ENCODE assay signal across 29 cellular contexts in the genomic region with DNA sequence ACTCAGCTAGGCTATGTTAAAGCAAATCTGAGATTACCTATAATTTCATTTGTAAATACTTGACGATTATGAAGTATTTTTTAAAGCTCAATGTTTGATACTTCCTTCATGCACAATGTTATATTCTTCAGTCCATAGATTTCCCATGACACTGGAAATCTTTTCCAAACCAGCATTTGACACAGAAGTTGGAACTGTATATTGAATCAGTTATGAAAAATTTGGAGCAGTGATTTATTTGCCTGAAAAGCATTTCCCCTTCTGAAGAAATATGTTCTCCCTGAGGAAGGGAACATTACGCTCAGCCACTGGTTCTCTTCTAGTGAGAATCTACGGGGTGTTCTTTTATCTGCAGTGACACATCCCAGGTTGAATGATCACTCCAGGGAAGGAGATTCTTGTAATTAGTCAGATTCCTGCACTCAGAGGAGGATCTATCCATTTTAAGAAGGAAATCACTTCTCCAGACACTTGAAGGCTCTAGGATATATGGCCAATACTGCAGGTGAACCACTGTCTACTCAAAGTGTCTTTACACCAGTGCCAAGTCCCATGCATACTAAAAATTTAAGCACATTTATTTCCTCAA.
"Had no signal": no experiment of that assay in that cellular context is flagged by ENCODE, and none has a peak within 500 bp of the region (broad histone marks: within the 10 kb centered on the region; RNA-seq: fewer than 3 reads in every experiment).

No MANE protein-coding gene starts in this region.

- H3K9ac ChIP-seq: SK-N-SH had no signal

- H3K4me3 ChIP-seq: body of pancreas, breast epithelium, MG63, Peyer's patch, SJSA1 had no signal

- H3K9me3 Mint-ChIP-seq: activated CD4-positive, alpha-beta memory T cell treated with anti-CD3 and anti-CD28 coated beads for 36 hours; activated naive CD4-positive, alpha-beta T cell treated with anti-CD3 and anti-CD28 coated beads, Interleukin-2, amount 10 ng/mL, durations not matched to agents 7 days and 5 days; activated naive CD8-positive, alpha-beta T cell treated with anti-CD3 and anti-CD28 coated beads, Interleukin-2, amount 10 ng/mL, durations not matched to agents 7 days and 5 days; activated T-cell treated with anti-CD3 and anti-CD28 coated beads, Interleukin-2, amount 50 U/mL, for 4 hours; T-helper 1 cell treated with Interleukin-12 subunit alpha and Interleukin-12 subunit beta and Interleukin-4 antibody, amounts not matched to agents 30 μg/mL and 1 μg/mL, for 36 hours; T-helper 2 cell treated with Interferon-gamma antibody and Interleukin-4, amounts not matched to agents 5 μg/mL and 100 μg/mL, for 36 hours had no signal

- H3K36me3 ChIP-seq: breast epithelium, MG63, Peyer's patch, SJSA1 had no signal

- H3K4me1 ChIP-seq: breast epithelium had no signal

- H3K27me3 Mint-ChIP-seq: activated CD4-positive, alpha-beta memory T cell treated with anti-CD3 and anti-CD28 coated beads for 36 hours had no signal

- FAIRE-seq: astrocyte, TTC549 had no signal

- H3K4me3 Mint-ChIP-seq: activated CD4-positive, alpha-beta memory T cell treated with anti-CD3 and anti-CD28 coated beads for 36 hours; activated CD4-positive, alpha-beta T cell treated with anti-CD3 and anti-CD28 coated beads for 36 hours; activated naive CD4-positive, alpha-beta T cell treated with anti-CD3 and anti-CD28 coated beads, Interleukin-2, amount 10 ng/mL, durations not matched to agents 7 days and 5 days; activated naive CD8-positive, alpha-beta T cell treated with anti-CD3 and anti-CD28 coated beads, Interleukin-2, amount 10 ng/mL, durations not matched to agents 7 days and 5 days; activated T-cell treated with anti-CD3 and anti-CD28 coated beads, Interleukin-2, amount 50 U/mL, for 4 hours; T-helper 1 cell treated with Interleukin-12 subunit alpha and Interleukin-12 subunit beta and Interleukin-4 antibody, amounts not matched to agents 30 μg/mL and 1 μg/mL, for 36 hours; T-helper 2 cell treated with Interferon-gamma antibody and Interleukin-4, amounts not matched to agents 5 μg/mL and 100 μg/mL, for 36 hours had no signal

- H3K36me3 Mint-ChIP-seq: activated CD4-positive, alpha-beta memory T cell treated with anti-CD3 and anti-CD28 coated beads for 36 hours; activated naive CD4-positive, alpha-beta T cell treated with anti-CD3 and anti-CD28 coated beads, Interleukin-2, amount 10 ng/mL, durations not matched to agents 7 days and 5 days; activated naive CD8-positive, alpha-beta T cell treated with anti-CD3 and anti-CD28 coated beads, Interleukin-2, amount 10 ng/mL, durations not matched to agents 7 days and 5 days had no signal

- DNase-seq: activated CD4-positive, alpha-beta memory T cell treated with anti-CD3 and anti-CD28 coated beads for 36 hours; activated CD4-positive, alpha-beta T cell treated with anti-CD3 and anti-CD28 coated beads for 36 hours; activated CD4-positive, alpha-beta T cell treated with anti-CD3 and anti-CD28 coated beads, Interleukin-2, amount 50 U/mL, for 1 hour; activated CD8-positive, alpha-beta memory T cell treated with anti-CD3 and anti-CD28 coated beads, Interleukin-2, amount 50 U/mL, for 4 hours; activated effector memory CD4-positive, alpha-beta T cell treated with Interleukin-2 at 50 U/mL for 16 hours; activated naive CD4-positive, alpha-beta T cell treated with anti-CD3 and anti-CD28 coated beads, Interleukin-2, amount 10 ng/mL, durations not matched to agents 7 days and 5 days; activated naive CD8-positive, alpha-beta T cell treated with anti-CD3 and anti-CD28 coated beads, Interleukin-2, amount 10 ng/mL, durations not matched to agents 7 days and 5 days; activated T-cell treated with anti-CD3 and anti-CD28 coated beads for 4 hours; activated T-cell treated with anti-CD3 and anti-CD28 coated beads, Interleukin-2, amount 50 U/mL, for 4 hours; body of pancreas; Kasumi-1; MG63; NCI-H1048; NCI-H1105 treated with DMSO at 0.1 percent for 48 hours; NCI-H1436; NCI-H1694; NCI-H2029; NCI-H345; NCI-H524 treated with DMSO at 0.1 percent for 48 hours; Peyer's patch; RPMI8226; SHP77 treated with DMSO at 0.1 percent for 48 hours; SK-N-SH had no signal

- ATAC-seq: activated CD4-positive, alpha-beta T cell treated with anti-CD3 and anti-CD28 coated beads for 36 hours; activated T-cell treated with anti-CD3 and anti-CD28 coated beads, Interleukin-2, amount 50 U/mL, for 4 hours; body of pancreas had no signal

- H3K27ac ChIP-seq: body of pancreas, breast epithelium, Peyer's patch, SJSA1 had no signal

- H3K4me2 ChIP-seq: SK-N-SH had no signal

- H3K9me3 ChIP-seq: body of pancreas, breast epithelium, MG63, Peyer's patch, SJSA1, SK-N-SH had no signal

- H3K27ac Mint-ChIP-seq: activated CD4-positive, alpha-beta memory T cell treated with anti-CD3 and anti-CD28 coated beads for 36 hours; activated CD4-positive, alpha-beta T cell treated with anti-CD3 and anti-CD28 coated beads for 36 hours; activated naive CD4-positive, alpha-beta T cell treated with anti-CD3 and anti-CD28 coated beads, Interleukin-2, amount 10 ng/mL, durations not matched to agents 7 days and 5 days; activated naive CD8-positive, alpha-beta T cell treated with anti-CD3 and anti-CD28 coated beads, Interleukin-2, amount 10 ng/mL, durations not matched to agents 7 days and 5 days; T-helper 1 cell treated with Interleukin-12 subunit alpha and Interleukin-12 subunit beta and Interleukin-4 antibody, amounts not matched to agents 30 μg/mL and 1 μg/mL, for 36 hours; T-helper 2 cell treated with Interferon-gamma antibody and Interleukin-4, amounts not matched to agents 5 μg/mL and 100 μg/mL, for 36 hours had no signal

- H3K27me3 ChIP-seq: body of pancreas, breast epithelium, MG63, Peyer's patch, SJSA1 had no signal
